35 cellular contexts compared by ENCODE assay signal in genomic region chr14:71449316-71450055, GRCh38.
A peak's percentile ranks its signal among the peaks of the same experiment; 100 is the strongest.
DNase-seq lines count a peak whose midpoint lies in the region; ATAC-seq, FAIRE-seq and TF ChIP-seq lines count a peak whose summit lies in the region.
"Had no signal": no experiment of that assay in that cellular context is flagged by ENCODE, and none has a peak within 500 bp of the region (broad histone marks: within the 10 kb centered on the region; RNA-seq: fewer than 3 reads in every experiment).

No MANE protein-coding gene starts in this region.

- peak overlapping the region; percentile 0 for H3K27ac Mint-ChIP-seq in activated CD4-positive, alpha-beta T cell treated with anti-CD3 and anti-CD28 coated beads for 36 hours
- peak overlapping the region; percentile 84 for H3K27ac Mint-ChIP-seq in progenitor cell of endocrine pancreas
- H3K27ac Mint-ChIP-seq in activated CD4-positive, alpha-beta memory T cell treated with anti-CD3 and anti-CD28 coated beads, Interleukin-2, amount 10 ng/mL, durations not matched to agents 7 days and 5 days: no peak overlapping the region
- H3K27ac Mint-ChIP-seq: activated CD4-positive, alpha-beta memory T cell treated with anti-CD3 and anti-CD28 coated beads for 36 hours; activated naive CD8-positive, alpha-beta T cell; stimulated activated naive CD8-positive, alpha-beta T cell treated with anti-CD3 and anti-CD28 coated beads, Interleukin-15, Interleukin-2, amounts not matched to agents 100 ng/mL and 50 ng/mL, for 24 hours; T-helper 1 cell treated with Interleukin-12 subunit alpha and Interleukin-12 subunit beta and Interleukin-4 antibody, amounts not matched to agents 30 μg/mL and 1 μg/mL, for 36 hours had no signal

- DNase-seq in activated CD4-positive, alpha-beta T cell treated with anti-CD3 and anti-CD28 coated beads for 36 hours: no peak
- no peak for DNase-seq in activated CD4-positive, alpha-beta T cell treated with anti-CD3 and anti-CD28 coated beads, Interleukin-2, amount 50 U/mL, for 1 hour
- DNase-seq in body of pancreas (no peak), progenitor cell of endocrine pancreas (ENCODE audit: low spot score, unreplicated experiment) (no peak), NCI-H1417 treated with DMSO at 0.1 percent for 48 hours (lab: John Stamatoyannopoulos, UW) (no peak), GM19240 (ENCODE audit: insufficient read length, low spot score) (no peak)
- DNase-seq in activated CD4-positive, alpha-beta memory T cell treated with anti-CD3 and anti-CD28 coated beads, Interleukin-2, amount 10 ng/mL, durations not matched to agents 7 days and 5 days: no peak
- DNase-seq: activated CD4-positive, alpha-beta memory T cell treated with anti-CD3 and anti-CD28 coated beads for 36 hours; activated effector memory CD4-positive, alpha-beta T cell treated with anti-CD3 and anti-CD28 coated beads, Interleukin-2, amount 50 U/mL, for 16 hours; colonic mucosa; COR-L47; DMS79 treated with DMSO at 0.1 percent for 48 hours; effector CD4-positive, alpha-beta T cell; erythroblast; GDM1; heart right ventricle; KG1; left colon; MG63; NCI-H1105; NCI-H1930; NCI-H510A treated with DMSO at 0.1 percent for 48 hours; right cardiac atrium; stimulated activated CD4-positive, alpha-beta T cell treated with anti-CD3 and anti-CD28 coated beads, Interleukin-2, amount 100 ng/mL, for 24 hours had no signal

- no peaks in the 10 kb centered on the region for H3K36me3 Mint-ChIP-seq in activated CD4-positive, alpha-beta T cell treated with anti-CD3 and anti-CD28 coated beads for 36 hours (ENCODE audit: low read depth)
- H3K36me3 Mint-ChIP-seq in progenitor cell of endocrine pancreas (ENCODE audit: insufficient read depth): peaks cover 1% of the 10 kb centered on the region
- peaks cover 4% of the 10 kb centered on the region for H3K36me3 Mint-ChIP-seq in activated CD4-positive, alpha-beta memory T cell treated with anti-CD3 and anti-CD28 coated beads, Interleukin-2, amount 10 ng/mL, durations not matched to agents 7 days and 5 days (ENCODE audit: low read depth)
- H3K36me3 Mint-ChIP-seq: activated CD4-positive, alpha-beta memory T cell treated with anti-CD3 and anti-CD28 coated beads for 36 hours had no signal

- WGBS in body of pancreas, 2 donors: 56 to 71% methylated on average over 4 of the region's 4 CpGs

- ATAC-seq in activated CD4-positive, alpha-beta T cell treated with anti-CD3 and anti-CD28 coated beads for 36 hours: no peak
- peak; percentile 21 for ATAC-seq in body of pancreas
- ATAC-seq: activated CD4-positive, CD25-positive, alpha-beta regulatory T cell treated with anti-CD3 and anti-CD28 coated beads, Interleukin-2, amount 50 U/mL, for 24 hours; heart right ventricle; right cardiac atrium; Right ventricle myocardium inferior; SK-N-SH treated with all-trans-retinoic acid at 6 μM for 48 hours had no signal

- no peaks in the 10 kb centered on the region for H3K27me3 Mint-ChIP-seq in activated CD4-positive, alpha-beta T cell treated with anti-CD3 and anti-CD28 coated beads for 36 hours
- H3K27me3 Mint-ChIP-seq in progenitor cell of endocrine pancreas: no peaks in the 10 kb centered on the region
- H3K27me3 Mint-ChIP-seq in activated CD4-positive, alpha-beta memory T cell treated with anti-CD3 and anti-CD28 coated beads, Interleukin-2, amount 10 ng/mL, durations not matched to agents 7 days and 5 days: no peaks in the 10 kb centered on the region
- H3K27me3 Mint-ChIP-seq: activated CD4-positive, alpha-beta memory T cell treated with anti-CD3 and anti-CD28 coated beads for 36 hours; activated naive CD8-positive, alpha-beta T cell; stimulated activated naive CD8-positive, alpha-beta T cell treated with anti-CD3 and anti-CD28 coated beads, Interleukin-15, Interleukin-2, amounts not matched to agents 100 ng/mL and 50 ng/mL, for 24 hours had no signal

- peaks cover 7% of the 10 kb centered on the region for H3K4me1 Mint-ChIP-seq in activated CD4-positive, alpha-beta T cell treated with anti-CD3 and anti-CD28 coated beads for 36 hours
- peaks cover 11% of the 10 kb centered on the region for H3K4me1 Mint-ChIP-seq in progenitor cell of endocrine pancreas (ENCODE audit: low read depth)
- H3K4me1 Mint-ChIP-seq in activated CD4-positive, alpha-beta memory T cell treated with anti-CD3 and anti-CD28 coated beads, Interleukin-2, amount 10 ng/mL, durations not matched to agents 7 days and 5 days: peaks cover 9% of the 10 kb centered on the region
- H3K4me1 Mint-ChIP-seq: neural crest cell had no signal

- no peaks in the 10 kb centered on the region for H3K9me3 ChIP-seq in body of pancreas
- H3K9me3 ChIP-seq: colonic mucosa, MG63, thoracic aorta had no signal

- H3K4me1 ChIP-seq in body of pancreas: peaks cover 19% of the 10 kb centered on the region
- H3K4me1 ChIP-seq: colonic mucosa had no signal

- H3K27ac ChIP-seq in body of pancreas: peak overlapping the region; percentile 4 to 61 (median 58)
- H3K27ac ChIP-seq: 22Rv1, C4-2B, colonic mucosa, heart right ventricle, thoracic aorta had no signal

- H3K9me3 Mint-ChIP-seq in activated CD4-positive, alpha-beta T cell treated with anti-CD3 and anti-CD28 coated beads for 36 hours (ENCODE audit: low read depth): peaks cover 2% of the 10 kb centered on the region
- H3K9me3 Mint-ChIP-seq in progenitor cell of endocrine pancreas (ENCODE audit: low read depth): peaks cover 7% of the 10 kb centered on the region
- no peaks in the 10 kb centered on the region for H3K9me3 Mint-ChIP-seq in activated CD4-positive, alpha-beta memory T cell treated with anti-CD3 and anti-CD28 coated beads, Interleukin-2, amount 10 ng/mL, durations not matched to agents 7 days and 5 days
- H3K9me3 Mint-ChIP-seq: activated CD4-positive, alpha-beta memory T cell treated with anti-CD3 and anti-CD28 coated beads for 36 hours; stimulated activated naive CD8-positive, alpha-beta T cell treated with anti-CD3 and anti-CD28 coated beads, Interleukin-15, Interleukin-2, amounts not matched to agents 100 ng/mL and 50 ng/mL, for 24 hours; T-helper 1 cell treated with Interleukin-12 subunit alpha and Interleukin-12 subunit beta and Interleukin-4 antibody, amounts not matched to agents 30 μg/mL and 1 μg/mL, for 36 hours had no signal

- intact Hi-C loops in activated CD4-positive, alpha-beta T cell treated with anti-CD3 and anti-CD28 coated beads for 36 hours (cut with DNase I, micrococcal nuclease): no loop called here
- intact Hi-C loops in body of pancreas (cut with DNase I): no loop called here

- TF ChIP-seq POLR2A in body of pancreas (IDR thresholded peaks at IDR 0.05): no peak

- H3K4me3 ChIP-seq in body of pancreas: no peak overlapping the region
- H3K4me3 ChIP-seq: colonic mucosa, heart right ventricle, MG63, thoracic aorta had no signal

- FAIRE-seq in islet of Langerhans (lab: Jason Lieb, UNC): peak; percentile 74

- H3K27me3 ChIP-seq in body of pancreas: no peaks in the 10 kb centered on the region
- H3K27me3 ChIP-seq: colonic mucosa, heart right ventricle, MG63 had no signal

- H3K36me3 ChIP-seq in body of pancreas (replicated peaks in 1 of 2; ENCODE audit: insufficient read depth in 1 of 2, low read depth in 2 of 2): no peaks in the 10 kb centered on the region
- H3K36me3 ChIP-seq: colonic mucosa, heart right ventricle, MG63, thoracic aorta had no signal

- CTCF ChIA-PET in activated CD4-positive, alpha-beta T cell treated with anti-CD3 and anti-CD28 coated beads for 36 hours (lab: Charles Lee): interaction anchor here (0.7 to 1.2 kb wide), 3 partner anchors 15 to 64 kb away, joined by 3 to 4 read pairs (median 3); no protein-coding TSS in a partner anchor
- CTCF ChIA-PET in activated CD4-positive, alpha-beta memory T cell treated with anti-CD3 and anti-CD28 coated beads, Interleukin-2, amount 10 ng/mL, durations not matched to agents 7 days and 5 days (lab: Charles Lee): no interaction called here

- POLR2A ChIA-PET in activated CD4-positive, alpha-beta T cell treated with anti-CD3 and anti-CD28 coated beads for 36 hours (lab: Charles Lee): no interaction called here
- POLR2A ChIA-PET in activated CD4-positive, alpha-beta memory T cell treated with anti-CD3 and anti-CD28 coated beads, Interleukin-2, amount 10 ng/mL, durations not matched to agents 7 days and 5 days (lab: Charles Lee): no interaction called here

- H3K4me3 Mint-ChIP-seq in activated CD4-positive, alpha-beta T cell treated with anti-CD3 and anti-CD28 coated beads for 36 hours: no peak overlapping the region
- H3K4me3 Mint-ChIP-seq in progenitor cell of endocrine pancreas (ENCODE audit: low read depth): no peak overlapping the region
- H3K4me3 Mint-ChIP-seq in activated CD4-positive, alpha-beta memory T cell treated with anti-CD3 and anti-CD28 coated beads, Interleukin-2, amount 10 ng/mL, durations not matched to agents 7 days and 5 days: no peak overlapping the region
- H3K4me3 Mint-ChIP-seq: activated CD4-positive, alpha-beta memory T cell treated with anti-CD3 and anti-CD28 coated beads for 36 hours; activated naive CD8-positive, alpha-beta T cell; neural crest cell; stimulated activated naive CD8-positive, alpha-beta T cell treated with anti-CD3 and anti-CD28 coated beads, Interleukin-15, Interleukin-2, amounts not matched to agents 100 ng/mL and 50 ng/mL, for 24 hours; T-helper 1 cell treated with Interleukin-12 subunit alpha and Interleukin-12 subunit beta and Interleukin-4 antibody, amounts not matched to agents 30 μg/mL and 1 μg/mL, for 36 hours had no signal

- no peak for TF ChIP-seq CTCF in body of pancreas (IDR thresholded peaks at IDR 0.05)
- TF ChIP-seq CTCF in progenitor cell of endocrine pancreas (IDR thresholded peaks at IDR 0.05; ENCODE audit: unreplicated experiment): no peak
